Comparison of ENCODE assay signal across 1 cellular context in genomic region chr16:797120-797420, GRCh38.
TF ChIP-seq lines count a peak whose summit lies in the region.

No MANE protein-coding gene starts in this region.

TF ChIP-seq in HCT116, 20 proteins besides CTCF, POLR2A, EP300 and RAD21:
- no peak for TF ChIP-seq JUND (IDR thresholded peaks at IDR 0.05)
- no peak for TF ChIP-seq MAX (IDR thresholded peaks at IDR 0.05)
- TF ChIP-seq EZH2phosphoT487 (IDR thresholded peaks at IDR 0.05; ENCODE audit: borderline replicate concordance), result no peak
- no peak for TF ChIP-seq TCF7L2 (IDR thresholded peaks at IDR 0.05; ENCODE audit: borderline replicate concordance, extremely low read depth, insufficient read depth, insufficient read length)
- no peak for TF ChIP-seq EGR1 (IDR thresholded peaks at IDR 0.05; ENCODE audit: low read depth)
- TF ChIP-seq SP1 (IDR thresholded peaks at IDR 0.05; ENCODE audit: low read depth), result no peak
- no peak for TF ChIP-seq YY1 (IDR thresholded peaks at IDR 0.05; ENCODE audit: extremely low read depth, insufficient replicate concordance, low read depth, low read length)
- no peak for TF ChIP-seq SIN3A (IDR thresholded peaks at IDR 0.05; ENCODE audit: low read depth)
- TF ChIP-seq ATF3 (IDR thresholded peaks at IDR 0.05), result no peak
- no peak for TF ChIP-seq ZFX (IDR thresholded peaks at IDR 0.05)
- no peak for TF ChIP-seq ZBTB33 (IDR thresholded peaks at IDR 0.05; ENCODE audit: extremely low read depth, insufficient replicate concordance, low read length)
- TF ChIP-seq ELF1 (IDR thresholded peaks at IDR 0.05; ENCODE audit: borderline replicate concordance, low read depth), result no peak
- no peak for TF ChIP-seq CEBPB (IDR thresholded peaks at IDR 0.05; ENCODE audit: low read depth)
- no peak for TF ChIP-seq CBX3 (IDR thresholded peaks at IDR 0.05; ENCODE audit: low read depth)
